19 cellular contexts compared by ENCODE assay signal in genomic region chr1:902802-903201, GRCh38. TPM values are rescaled to one million over a fixed set of nuclear protein-coding genes. Genes with fewer than 3 reads are reported as not detected.
DNase-seq lines count a peak whose midpoint lies in the region; ATAC-seq, FAIRE-seq and TF ChIP-seq lines count a peak whose summit lies in the region.
"Had no signal": no experiment of that assay in that cellular context is flagged by ENCODE, and none has a peak within 500 bp of the region (broad histone marks: within the 10 kb centered on the region; RNA-seq: fewer than 3 reads in every experiment).

No MANE protein-coding gene starts in this region.

- ATAC-seq in activated CD8-positive, alpha-beta memory T cell treated with anti-CD3 and anti-CD28 coated beads, Interleukin-2, amount 10 ng/mL, durations not matched to agents 7 days and 5 days: no peak
- no peak for ATAC-seq in GM21576 (IDR thresholded peaks at IDR 0.05; ENCODE audit: unreplicated experiment)
- ATAC-seq: A549 had no signal

- peaks cover 23% of the 10 kb centered on the region for H3K4me1 Mint-ChIP-seq in activated CD8-positive, alpha-beta memory T cell treated with anti-CD3 and anti-CD28 coated beads, Interleukin-2, amount 10 ng/mL, durations not matched to agents 7 days and 5 days
- peaks cover 7% of the 10 kb centered on the region for H3K4me1 Mint-ChIP-seq in neural crest cell

- TF ChIP-seq CTCF in GM13977 (IDR thresholded peaks at IDR 0.05; ENCODE audit: extremely low read depth, insufficient read depth, missing control alignments) (no peak), neural crest cell (conservative IDR thresholded peaks at IDR 0.05) (no peak)

- H3K9me3 Mint-ChIP-seq in activated CD8-positive, alpha-beta memory T cell treated with anti-CD3 and anti-CD28 coated beads, Interleukin-2, amount 10 ng/mL, durations not matched to agents 7 days and 5 days (ENCODE audit: low read depth): peaks cover 2% of the 10 kb centered on the region
- no peaks in the 10 kb centered on the region for H3K9me3 Mint-ChIP-seq in neural crest cell

- peaks cover 56% of the 10 kb centered on the region for H3K27me3 Mint-ChIP-seq in activated CD8-positive, alpha-beta memory T cell treated with anti-CD3 and anti-CD28 coated beads, Interleukin-2, amount 10 ng/mL, durations not matched to agents 7 days and 5 days
- peaks cover 70% of the 10 kb centered on the region for H3K27me3 Mint-ChIP-seq in neural crest cell (ENCODE audit: low read depth)

- in situ Hi-C loops in GM13977 (cut with MboI; ENCODE audit: low pct_unique_long_range_greater_than_20kb, low sequenced_read_pairs, unreplicated experiment): no loop called here

- DNase-seq in activated CD8-positive, alpha-beta memory T cell treated with anti-CD3 and anti-CD28 coated beads, Interleukin-2, amount 10 ng/mL, durations not matched to agents 7 days and 5 days: peak; percentile 38
- DNase-seq in activated CD8-positive, alpha-beta memory T cell treated with anti-CD3 and anti-CD28 coated beads, Interleukin-2, amount 50 U/mL, for 4 hours: no peak
- DNase-seq in GM13977 (ENCODE audit: low spot score) (peak; percentile 3), ecto neural progenitor cell (ENCODE audit: low spot score) (peak; percentile 42), neural crest cell (ENCODE audit: low read depth, low spot score) (no peak), NCI-H146 (lab: John Stamatoyannopoulos, UW) (no peak), frontal cortex (ENCODE audit: low spot score in 2 of 2) (no peak)
- DNase-seq: CD4-positive, CD25-positive, alpha-beta regulatory T cell; DMS79 treated with DMSO at 0.1 percent for 48 hours; HCEC 1CT; MV-4-11; NCI-H1436; NCI-H2081; NCI-H524; SHP77 treated with DMSO at 0.1 percent for 48 hours had no signal

- no peak for FAIRE-seq in frontal cortex (lab: Jason Lieb, UNC)
- FAIRE-seq: A549, G401.6, HTR-8/SVneo had no signal

- H3K27ac Mint-ChIP-seq in activated CD8-positive, alpha-beta memory T cell treated with anti-CD3 and anti-CD28 coated beads, Interleukin-2, amount 10 ng/mL, durations not matched to agents 7 days and 5 days: no peak overlapping the region
- H3K27ac Mint-ChIP-seq in neural crest cell (ENCODE audit: unreplicated experiment): no peak overlapping the region

- H3K4me3 Mint-ChIP-seq in activated CD8-positive, alpha-beta memory T cell treated with anti-CD3 and anti-CD28 coated beads, Interleukin-2, amount 10 ng/mL, durations not matched to agents 7 days and 5 days: no peak overlapping the region
- peak overlapping the region; percentile 59 for H3K4me3 Mint-ChIP-seq in neural crest cell

- H3K36me3 Mint-ChIP-seq in activated CD8-positive, alpha-beta memory T cell treated with anti-CD3 and anti-CD28 coated beads, Interleukin-2, amount 10 ng/mL, durations not matched to agents 7 days and 5 days: peaks cover 6% of the 10 kb centered on the region
- no peaks in the 10 kb centered on the region for H3K36me3 Mint-ChIP-seq in neural crest cell (ENCODE audit: low read depth)

- CTCF ChIA-PET in activated CD8-positive, alpha-beta memory T cell treated with anti-CD3 and anti-CD28 coated beads, Interleukin-2, amount 10 ng/mL, durations not matched to agents 7 days and 5 days (lab: Charles Lee): interaction anchor here (1.0 to 1.5 kb wide), 3 partner anchors 13 to 39 kb away, joined by 3 read pairs; no protein-coding TSS in a partner anchor

RNA-seq across cellular contexts. Expression of gene SAMD11, which starts 20.9 kb away (rescaled TPM):
- under 1 TPM in 1 of 2 experiments, not detected in 1; 0.61 TPM for total RNA-seq in activated CD8-positive, alpha-beta memory T cell treated with anti-CD3 and anti-CD28 coated beads, Interleukin-2, amount 10 ng/mL, durations not matched to agents 7 days and 5 days
- total RNA-seq in neural crest cell (0.14 TPM in 1 of 2 replicates, not detected in the other), frontal cortex (0.41 TPM)
- total RNA-seq: CD4-positive, CD25-positive, alpha-beta regulatory T cell had no signal

RNA-seq across cellular contexts. Expression of gene NOC2L, which starts 56.3 kb away (rescaled TPM):
- total RNA-seq in activated CD8-positive, alpha-beta memory T cell treated with anti-CD3 and anti-CD28 coated beads, Interleukin-2, amount 10 ng/mL, durations not matched to agents 7 days and 5 days: 100 to 1,000 TPM in 1 of 2 experiments, 10 to 100 TPM in 1; 68.9 to 103 TPM
- 95.4 and 106 TPM in 2 replicates for total RNA-seq in neural crest cell
- 67.3 TPM for total RNA-seq in frontal cortex

RNA-seq across cellular contexts. Expression of gene KLHL17, which starts 57.6 kb away (rescaled TPM):
- total RNA-seq in activated CD8-positive, alpha-beta memory T cell treated with anti-CD3 and anti-CD28 coated beads, Interleukin-2, amount 10 ng/mL, durations not matched to agents 7 days and 5 days: 10 to 100 TPM; 30.7 to 32.4 TPM
- total RNA-seq in neural crest cell (41.5 and 43.9 TPM in 2 replicates), frontal cortex (6.1 TPM)

Comparison
In these comparisons a context has a peak if more than half of its experiments do, and no peak if none do; other contexts are left out.
1. DNase-seq: peak in activated CD8-positive, alpha-beta memory T cell treated with anti-CD3 and anti-CD28 coated beads, Interleukin-2, amount 10 ng/mL, durations not matched to agents 7 days and 5 days (single experiment), GM13977 (single experiment) and ecto neural progenitor cell (single experiment); none in activated CD8-positive, alpha-beta memory T cell treated with anti-CD3 and anti-CD28 coated beads, Interleukin-2, amount 50 U/mL, for 4 hours (single experiment), neural crest cell (single experiment), NCI-H146 (single experiment) and frontal cortex (0 of 2).